26 cellular contexts compared by ENCODE assay signal in genomic region chr7:147722119-147722518, GRCh38.
"Had no signal": no experiment of that assay in that cellular context is flagged by ENCODE, and none has a peak within 500 bp of the region (broad histone marks: within the 10 kb centered on the region; RNA-seq: fewer than 3 reads in every experiment).

No MANE protein-coding gene starts in this region.

- ATAC-seq: activated CD8-positive, alpha-beta memory T cell treated with anti-CD3 and anti-CD28 coated beads, Interleukin-2, amount 10 ng/mL, durations not matched to agents 7 days and 5 days; K562; Panc1 had no signal

- DNase-seq: activated CD4-positive, alpha-beta memory T cell treated with anti-CD3 and anti-CD28 coated beads, Interleukin-2, amount 10 ng/mL, durations not matched to agents 7 days and 5 days; activated CD4-positive, alpha-beta T cell treated with anti-CD3 and anti-CD28 coated beads for 1 hour; activated CD4-positive, alpha-beta T cell treated with anti-CD3 and anti-CD28 coated beads for 48 hours; activated CD4-positive, CD25-positive, alpha-beta regulatory T cell; activated CD8-positive, alpha-beta memory T cell treated with anti-CD3 and anti-CD28 coated beads for 24 hours; activated CD8-positive, alpha-beta memory T cell treated with anti-CD3 and anti-CD28 coated beads, Interleukin-2, amount 10 ng/mL, durations not matched to agents 7 days and 5 days; activated CD8-positive, alpha-beta memory T cell treated with anti-CD3 and anti-CD28 coated beads, Interleukin-2, amount 50 U/mL, for 48 hours; activated effector memory CD4-positive, alpha-beta T cell treated with Interleukin-2 at 50 U/mL for 16 hours; activated naive CD4-positive, alpha-beta T cell treated with anti-CD3 and anti-CD28 coated beads, Interleukin-2, amount 10 ng/mL, durations not matched to agents 7 days and 5 days; activated naive CD8-positive, alpha-beta T cell treated with anti-CD3 and anti-CD28 coated beads for 36 hours; activated T-cell treated with anti-CD3 and anti-CD28 coated beads, Interleukin-2, amount 50 U/mL, for 48 hours; amygdala; NCI-H1092 treated with DMSO at 0.1 percent for 48 hours; NCI-H146; NCI-H187; NCI-H2029 treated with DMSO at 0.1 percent for 48 hours; NCI-H2171 treated with DMSO at 0.1 percent for 48 hours; NCI-H2227 treated with DMSO at 0.1 percent for 48 hours; NCI-H446; NCI-H524; RPMI8226; SHP77 treated with DMSO at 0.1 percent for 48 hours; T1000; WERI-Rb-1 had no signal
